8 cellular contexts compared by ENCODE assay signal in genomic region chr6:30259140-30260035, GRCh38. TPM values are rescaled to one million over a fixed set of nuclear protein-coding genes. Genes with fewer than 3 reads are reported as not detected.
DNase-seq lines count a peak whose midpoint lies in the region; ATAC-seq and TF ChIP-seq lines count a peak whose summit lies in the region.

No MANE protein-coding gene starts in this region.

- H2AK5ac ChIP-seq in neuronal stem cell (ENCODE audit: low read depth, low read length) = no peak overlapping the region

- no peak overlapping the region for H3K4ac ChIP-seq in neuronal stem cell (ENCODE audit: low read length)

- WGBS in gastroesophageal sphincter (ENCODE audit: low coverage in 1 of 2), 2 donors = 0% methylated on average over 2 of the region's 56 CpGs; no CpG with 5 or more reads in 1 of the 2 donors
- no CpG with 5 or more reads among the region's 56 CpGs for WGBS in neuronal stem cell (ENCODE audit: extremely low coverage in 2 of 2, insufficient read length in 2 of 2, insufficient replicate concordance in 1 of 2), 2 donors

- H2BK15ac ChIP-seq in neuronal stem cell (ENCODE audit: low read length) = peak overlapping the region; percentile 6

- peak overlapping the region; percentile 40 for H3K14ac ChIP-seq in neuronal stem cell (ENCODE audit: low read length)

- H3K4me2 ChIP-seq in neuronal stem cell (ENCODE audit: insufficient read depth, low read length, poor library complexity, severe bottlenecking) = peak overlapping the region; percentile 93

- H3K9me3 ChIP-seq in CD8-positive, alpha-beta memory T cell (ENCODE audit: low read length) = no peaks in the 10 kb centered on the region
- no peaks in the 10 kb centered on the region for H3K9me3 ChIP-seq in gastroesophageal sphincter
- no peaks in the 10 kb centered on the region for H3K9me3 ChIP-seq in neuronal stem cell (replicated peaks in 1 of 2; ENCODE audit: control insufficient read depth in 2 of 2, insufficient read depth in 1 of 2, low read depth in 1 of 2, low read length in 2 of 2)
- no peaks in the 10 kb centered on the region for H3K9me3 ChIP-seq in subcutaneous abdominal adipose tissue (ENCODE audit: control insufficient read depth in 5 of 5, low read length in 5 of 5)

- CTCF ChIA-PET in CD8-positive, alpha-beta memory T cell (lab: Charles Lee) = interaction anchor here (1.1 to 1.2 kb wide), 2 partner anchors 65 to 111 kb away, joined by 3 to 4 read pairs; no protein-coding TSS in a partner anchor
- CTCF ChIA-PET in RWPE1 (lab: Yijun Ruan, JAX) = interaction anchor here (0.7 kb wide), 1 partner anchor 96 kb away, joined by 3 read pairs; no protein-coding TSS in a partner anchor

- ATAC-seq in GM19397 (IDR thresholded peaks at IDR 0.05; ENCODE audit: unreplicated experiment) (peak; percentile 85), HG03571 (IDR thresholded peaks at IDR 0.05; ENCODE audit: unreplicated experiment) (peak; percentile 77), gastroesophageal sphincter (peak; percentile 97)

- no peaks in the 10 kb centered on the region for H3K27me3 ChIP-seq in CD8-positive, alpha-beta memory T cell (ENCODE audit: insufficient read depth, low read length, poor library complexity, severe bottlenecking)
- H3K27me3 ChIP-seq in gastroesophageal sphincter = no peaks in the 10 kb centered on the region
- H3K27me3 ChIP-seq in neuronal stem cell (ENCODE audit: control insufficient read depth in 3 of 3, insufficient read depth in 3 of 3, low read depth in 1 of 3, low read length in 3 of 3) = peaks cover 0 to 14% (median 0%) of the 10 kb centered on the region in 3 experiments
- peaks cover 0 to 2% (median 0%) of the 10 kb centered on the region in 5 donors for H3K27me3 ChIP-seq in subcutaneous abdominal adipose tissue (ENCODE audit: control insufficient read depth in 5 of 5, insufficient read depth in 4 of 5, low read length in 5 of 5)

- DNase-seq in CD8-positive, alpha-beta memory T cell = peak; percentile 42 to 72 (median 69)
- DNase-seq in RWPE1 (ENCODE audit: low spot score) (peak; percentile 93), neuronal stem cell (ENCODE audit: low spot score) (peak; percentile 78)
- peak; percentile 45 for DNase-seq in activated gamma-delta T cell treated with anti-CD3 and anti-CD28 coated beads, Interleukin-2, amount 50 U/mL, for 16 hours (ENCODE audit: low read depth)

- no peaks in the 10 kb centered on the region for H3K36me3 ChIP-seq in CD8-positive, alpha-beta memory T cell (ENCODE audit: insufficient read depth, low read length)
- H3K36me3 ChIP-seq in gastroesophageal sphincter (no peaks in the 10 kb centered on the region), neuronal stem cell (replicated peaks in 1 of 2; ENCODE audit: control insufficient read depth in 2 of 2, insufficient read depth in 2 of 2, low read length in 2 of 2) (peaks cover 0 to 2% of the 10 kb centered on the region in 2 donors), subcutaneous abdominal adipose tissue (ENCODE audit: control insufficient read depth in 5 of 5, insufficient read depth in 5 of 5, low read length in 5 of 5) (no peaks in the 10 kb centered on the region)

- H3K18ac ChIP-seq in neuronal stem cell (ENCODE audit: low read length) = peak overlapping the region; percentile 85

- peak overlapping the region; percentile 38 for H3K23ac ChIP-seq in neuronal stem cell (ENCODE audit: low read depth, low read length, poor library complexity)

- peak overlapping the region; percentile 31 for H2BK5ac ChIP-seq in neuronal stem cell (ENCODE audit: low read length)

- peak in 1 of 2 donors; percentile 30 for TF ChIP-seq POLR2A in gastroesophageal sphincter (IDR thresholded peaks at IDR 0.05)

- H3K27ac Mint-ChIP-seq in CD8-positive, alpha-beta memory T cell = peak overlapping the region in 7 of 8 donors; percentile 62 to 95 (median 91)

- H2BK12ac ChIP-seq in neuronal stem cell (ENCODE audit: low read length) = no peak overlapping the region

- H4K8ac ChIP-seq in neuronal stem cell (ENCODE audit: low read depth, low read length) = no peak overlapping the region

- H3K27me3 Mint-ChIP-seq in CD8-positive, alpha-beta memory T cell = peaks cover 4 to 5% of the 10 kb centered on the region in 2 donors

- no peaks in the 10 kb centered on the region for H3K9me3 Mint-ChIP-seq in CD8-positive, alpha-beta memory T cell

- H3K4me1 ChIP-seq in CD8-positive, alpha-beta memory T cell (ENCODE audit: insufficient read depth, low read length) = peaks cover 14% of the 10 kb centered on the region
- H3K4me1 ChIP-seq in gastroesophageal sphincter = peaks cover 0 to 25% (median 0%) of the 10 kb centered on the region in 3 donors
- H3K4me1 ChIP-seq in neuronal stem cell (ENCODE audit: control insufficient read depth in 2 of 2, insufficient read depth in 1 of 2, low read depth in 1 of 2, low read length in 2 of 2) = peaks cover 2% of the 10 kb centered on the region in 2 donors
- peaks cover 0 to 14% (median 13%) of the 10 kb centered on the region in 5 donors for H3K4me1 ChIP-seq in subcutaneous abdominal adipose tissue (ENCODE audit: control insufficient read depth in 5 of 5, insufficient read depth in 5 of 5, low read length in 5 of 5)

- peak overlapping the region; percentile 77 for H3K4me3 ChIP-seq in CD8-positive, alpha-beta memory T cell (ENCODE audit: low read length)
- H3K4me3 ChIP-seq in gastroesophageal sphincter = peak overlapping the region; percentile 76 to 90
- H3K4me3 ChIP-seq in neuronal stem cell (ENCODE audit: low read length in 2 of 2) = peak overlapping the region; percentile 62 to 91
- H3K4me3 ChIP-seq in subcutaneous abdominal adipose tissue (ENCODE audit: low read depth in 1 of 5, low read length in 5 of 5) = peak overlapping the region; percentile 62 to 86 (median 81)

- peaks cover 13 to 23% (median 16%) of the 10 kb centered on the region in 3 donors for H3K4me1 Mint-ChIP-seq in CD8-positive, alpha-beta memory T cell

- H3K9ac ChIP-seq in neuronal stem cell (ENCODE audit: low read depth, low read length, poor library complexity) (peak overlapping the region; percentile 90), subcutaneous abdominal adipose tissue (ENCODE audit: low read length in 5 of 5) (peak overlapping the region in 4 of 5 donors; percentile 77 to 84 (median 80))

- TF ChIP-seq CTCF in RWPE1 (conservative IDR thresholded peaks at IDR 0.05; ENCODE audit: low read depth) (peak; percentile 33), gastroesophageal sphincter (IDR thresholded peaks at IDR 0.05) (peak in 3 of 4 experiments; percentile 32 to 48 (median 37))

- H2AFZ ChIP-seq in neuronal stem cell (ENCODE audit: low read length) = peak overlapping the region; percentile 98

- peaks cover 6 to 8% (median 7%) of the 10 kb centered on the region in 3 donors for H3K36me3 Mint-ChIP-seq in CD8-positive, alpha-beta memory T cell

- H3K79me1 ChIP-seq in neuronal stem cell (ENCODE audit: low read depth, low read length) = no peaks in the 10 kb centered on the region

- H3K27ac ChIP-seq in CD8-positive, alpha-beta memory T cell (ENCODE audit: low read depth, low read length) = peak overlapping the region; percentile 40
- H3K27ac ChIP-seq in RWPE1 = no peak overlapping the region
- peak overlapping the region; percentile 85 to 91 (median 88) for H3K27ac ChIP-seq in gastroesophageal sphincter
- H3K27ac ChIP-seq in neuronal stem cell (replicated peaks; ENCODE audit: low read length) = no peak overlapping the region
- H3K27ac ChIP-seq in subcutaneous abdominal adipose tissue (ENCODE audit: low read depth, low read length) = peak overlapping the region; percentile 76

- H4K91ac ChIP-seq in neuronal stem cell (ENCODE audit: low read depth, low read length, poor library complexity) = no peak overlapping the region

- no peak for TF ChIP-seq EP300 in gastroesophageal sphincter (IDR thresholded peaks at IDR 0.05)

- H3K4me3 Mint-ChIP-seq in CD8-positive, alpha-beta memory T cell = peak overlapping the region; percentile 90 to 97 (median 93)

- POLR2A ChIA-PET in CD8-positive, alpha-beta memory T cell (lab: Charles Lee) = no interaction called here
- POLR2A ChIA-PET in RWPE1 (lab: Yijun Ruan, JAX; ENCODE audit: low non-redundant PET) = no interaction called here

- H2BK120ac ChIP-seq in neuronal stem cell (ENCODE audit: low read depth, low read length) = no peak overlapping the region

RNA-seq across cellular contexts. Expression of gene TRIM26, which starts 46.2 kb away (rescaled TPM):
- total RNA-seq in CD8-positive, alpha-beta memory T cell = 100 to 1,000 TPM in 1 of 2 experiments, 10 to 100 TPM in 1; 94.6 to 102 TPM
- 52.9 TPM for polyA plus RNA-seq in CD8-positive, alpha-beta memory T cell
- 10 to 100 TPM; 38.1 to 57.8 (median 45.8) TPM for total RNA-seq in gastroesophageal sphincter
- polyA plus RNA-seq in neuronal stem cell (2013, experiment 1 of 2) = 8.7 TPM
- 8.4 TPM for polyA plus RNA-seq in neuronal stem cell (2013, experiment 2 of 2)

Comparison
In these comparisons a context has a peak if more than half of its experiments do, and no peak if none do; other contexts are left out.
1. H3K27ac ChIP-seq: peak in CD8-positive, alpha-beta memory T cell (single experiment), gastroesophageal sphincter (4 of 4) and subcutaneous abdominal adipose tissue (single experiment); none in RWPE1 (single experiment) and neuronal stem cell (single experiment).
2. Peak in every context shown above with its lines, with median percentiles within 50 percentile points of each other: DNase-seq, H3K4me3 ChIP-seq and ATAC-seq.